26 cellular contexts compared by ENCODE assay signal in genomic region chr3:69189487-69189886, GRCh38.
A peak's percentile ranks its signal among the peaks of the same experiment; 100 is the strongest.
DNase-seq lines count a peak whose midpoint lies in the region; ATAC-seq and TF ChIP-seq lines count a peak whose summit lies in the region.
"Had no signal": no experiment of that assay in that cellular context is flagged by ENCODE, and none has a peak within 500 bp of the region (broad histone marks: within the 10 kb centered on the region; RNA-seq: fewer than 3 reads in every experiment).

No MANE protein-coding gene starts in this region.

- H3K79me1 ChIP-seq in H9 (ENCODE audit: insufficient read depth, low read depth, low read length, poor library complexity, severe bottlenecking) = no peaks in the 10 kb centered on the region

- no peak overlapping the region for H2AK5ac ChIP-seq in H9 (ENCODE audit: insufficient read length, low read length)

- WGBS in H9 (ENCODE audit: extremely low coverage, insufficient read length, low lambda C conversion rate) = no CpG with 5 or more reads among the region's 4 CpGs

- H3K9me3 ChIP-seq in H9 (ENCODE audit: control insufficient read depth, low read depth, low read length) = no peaks in the 10 kb centered on the region

- H3K9me3 Mint-ChIP-seq in MCF 10A (ENCODE audit: unreplicated experiment) (no peaks in the 10 kb centered on the region), H9 (no peaks in the 10 kb centered on the region)
- H3K9me3 Mint-ChIP-seq: CD8-positive, alpha-beta memory T cell; T-cell had no signal

- TF ChIP-seq CTCF in epithelial cell of esophagus (IDR thresholded peaks at IDR 0.05; ENCODE audit: insufficient read depth, low read depth, low read length, missing control alignments) (no peak), MCF 10A (IDR thresholded peaks at IDR 0.05; ENCODE audit: unreplicated experiment) (no peak), H9 (conservative IDR thresholded peaks at IDR 0.05) (no peak)

- no peaks in the 10 kb centered on the region for H4K20me1 ChIP-seq in H9 (ENCODE audit: control insufficient read depth, insufficient read depth, insufficient read length)

- no peaks in the 10 kb centered on the region for H3K4me1 ChIP-seq in H9 (ENCODE audit: insufficient read depth, low read length)

- H2BK120ac ChIP-seq in H9 (ENCODE audit: low read depth, low read length, poor library complexity, severe bottlenecking) = no peak overlapping the region

- no TSS peak for BruUV-seq in MCF 10A (replicated peaks; lab: Mats Ljungman, UMichigan)

- no peak overlapping the region for H3K4me2 ChIP-seq in H9 (ENCODE audit: insufficient read depth, insufficient read length, low read length)

- no peaks in the 10 kb centered on the region for H3K23me2 ChIP-seq in H9 (ENCODE audit: insufficient read length, low read depth, low read length, poor library complexity, severe bottlenecking)

- no peak overlapping the region for H4K5ac ChIP-seq in H9 (ENCODE audit: insufficient read length, low read depth, low read length)

- no peak overlapping the region for H3K27ac ChIP-seq in H9 (ENCODE audit: insufficient read length, low read depth, low read length)
- H3K27ac ChIP-seq: C4-2B, RWPE1 had no signal

- no peak overlapping the region for H3K23ac ChIP-seq in H9 (ENCODE audit: insufficient read length, low read depth, low read length)

- H3K4me3 ChIP-seq in epithelial cell of esophagus (ENCODE audit: low read length) = no peak overlapping the region

- H3K56ac ChIP-seq in H9 (ENCODE audit: insufficient read length, low read depth, low read length) = no peak overlapping the region

- no peak overlapping the region for H2BK20ac ChIP-seq in H9 (ENCODE audit: low read depth, low read length, poor library complexity, severe bottlenecking)

- H3K27ac Mint-ChIP-seq in MCF 10A (ENCODE audit: low read depth, unreplicated experiment) (no peak overlapping the region), H9 (no peak overlapping the region)
- H3K27ac Mint-ChIP-seq: B cell; CD8-positive, alpha-beta memory T cell; T-cell had no signal

- no peak overlapping the region for H3T11ph ChIP-seq in H9 (ENCODE audit: low read length)

- H3K4me3 Mint-ChIP-seq in MCF 10A (ENCODE audit: unreplicated experiment) (no peak overlapping the region), H9 (no peak overlapping the region)
- H3K4me3 Mint-ChIP-seq: B cell; CD8-positive, alpha-beta memory T cell; T-cell had no signal

- DNase-seq in M059J (ENCODE audit: low read depth) = peak; percentile 18
- peak; percentile 39 for DNase-seq in epithelial cell of esophagus (ENCODE audit: low read depth)
- no peak for DNase-seq in NCI-H1417 treated with DMSO at 0.1 percent for 48 hours (lab: John Stamatoyannopoulos, UW)
- no peak for DNase-seq in MCF 10A (ENCODE audit: unreplicated experiment)
- no peak for DNase-seq in AG08395 (ENCODE audit: low spot score)
- no peak for DNase-seq in H9
- DNase-seq: CD8-positive, alpha-beta memory T cell; DMS 273 treated with DMSO at 0.1 percent for 48 hours; DMS79; EL; GF-D8; KBM-7; MM.1S; NCI-H1417; NCI-H1694 treated with DMSO at 0.1 percent for 48 hours; NCI-H2081; NCI-H2227 treated with DMSO at 0.1 percent for 48 hours; NCI-H526 treated with DMSO at 0.1 percent for 48 hours; SHP77; T-cell had no signal

- no peak overlapping the region for H3K9ac ChIP-seq in H9 (ENCODE audit: extremely low read depth, insufficient read length, low read length)

- H3K18ac ChIP-seq in H9 (ENCODE audit: insufficient read length, low read depth, low read length) = no peak overlapping the region

- POLR2A ChIA-PET in MCF 10A (lab: Yijun Ruan, JAX) = no interaction called here

- no peak overlapping the region for H3K4ac ChIP-seq in H9 (ENCODE audit: low read depth, low read length)

- H2BK15ac ChIP-seq in H9 (ENCODE audit: low read depth, low read length) = no peak overlapping the region

- peaks cover 85% of the 10 kb centered on the region for H3K36me3 Mint-ChIP-seq in MCF 10A (ENCODE audit: insufficient read depth, unreplicated experiment)
- H3K36me3 Mint-ChIP-seq in H9 (ENCODE audit: insufficient read depth in 1 of 3, low read depth in 3 of 3) = peaks cover 0 to 4% (median 0%) of the 10 kb centered on the region in 3 experiments; a peak in 1 of 7 replicates

- no peaks in the 10 kb centered on the region for H3K79me2 ChIP-seq in H9 (ENCODE audit: insufficient read depth, low read length)

- no peak overlapping the region for H2BK12ac ChIP-seq in H9 (ENCODE audit: insufficient read length, low read depth, low read length)

- H2AFZ ChIP-seq in H9 (ENCODE audit: low read length) = no peak overlapping the region

- peak; percentile 63 for ATAC-seq in GM18870 (IDR thresholded peaks at IDR 0.05; ENCODE audit: unreplicated experiment)
- ATAC-seq: HCT116, Panc1, T-cell had no signal

- H2BK5ac ChIP-seq in H9 (ENCODE audit: insufficient read length, low read length) = no peak overlapping the region

- no peaks in the 10 kb centered on the region for H3K27me3 Mint-ChIP-seq in MCF 10A (ENCODE audit: insufficient read depth, unreplicated experiment)
- H3K27me3 Mint-ChIP-seq in H9 (ENCODE audit: low read depth) = no peaks in the 10 kb centered on the region
- H3K27me3 Mint-ChIP-seq: B cell; CD8-positive, alpha-beta memory T cell; T-cell had no signal

- CTCF ChIA-PET in MCF 10A (lab: Yijun Ruan, JAX) = interaction anchor here (0.7 to 1.5 kb wide), 3 partner anchors 12 to 117 kb away, joined by 3 to 4 read pairs (median 3); no protein-coding TSS in a partner anchor

- no peaks in the 10 kb centered on the region for H3K4me1 Mint-ChIP-seq in MCF 10A (ENCODE audit: insufficient read depth, unreplicated experiment)
- no peaks in the 10 kb centered on the region for H3K4me1 Mint-ChIP-seq in H9
- H3K4me1 Mint-ChIP-seq: B cell had no signal

- no peak overlapping the region for H4K91ac ChIP-seq in H9 (ENCODE audit: insufficient read length, low read depth, low read length)

- no peaks in the 10 kb centered on the region for H3K27me3 ChIP-seq in H9 (ENCODE audit: insufficient read depth, low read length)

- no peak overlapping the region for H3K14ac ChIP-seq in H9 (ENCODE audit: insufficient read depth, low read length)

- intact Hi-C loops in MCF 10A (cut with micrococcal nuclease) = no loop called here

- H4K8ac ChIP-seq in H9 (replicated peaks; ENCODE audit: insufficient read length, low read depth, low read length) = no peak overlapping the region

Comparison
In these comparisons a context has a peak if more than half of its experiments do, and no peak if none do; other contexts are left out.
1. DNase-seq: peak in M059J (single experiment) and epithelial cell of esophagus (single experiment); none in NCI-H1417 treated with DMSO at 0.1 percent for 48 hours (single experiment), MCF 10A (single experiment), AG08395 (single experiment) and H9 (single experiment).